In genomic region chr22:20429254-20430100, GRCh38 we compare ENCODE assay signal across 8 cellular contexts. TPM values are rescaled to one million over a fixed set of nuclear protein-coding genes. Genes with fewer than 3 reads are reported as not detected.
DNase-seq lines count a peak whose midpoint lies in the region; ATAC-seq and TF ChIP-seq lines count a peak whose summit lies in the region.

No MANE protein-coding gene starts in this region.

- no peak overlapping the region for H2AFZ ChIP-seq in osteoblast (ENCODE audit: low read length)

- TF ChIP-seq EP300 in transverse colon (IDR thresholded peaks at IDR 0.05; ENCODE audit: low read depth) = no peak

- peaks cover 38% of the 10 kb centered on the region for H3K4me1 ChIP-seq in effector memory CD4-positive, alpha-beta T cell (ENCODE audit: control insufficient read depth, insufficient read depth, low read length, poor library complexity, severe bottlenecking)
- H3K4me1 ChIP-seq in osteoblast (ENCODE audit: insufficient read depth, low read length) (no peaks in the 10 kb centered on the region), transverse colon (peaks cover 11 to 35% (median 32%) of the 10 kb centered on the region in 4 donors)

- peaks cover 64% of the 10 kb centered on the region for H4K20me1 ChIP-seq in osteoblast (ENCODE audit: insufficient read depth, low read length)

- no peak for TF ChIP-seq POLR2A in transverse colon (IDR thresholded peaks at IDR 0.05)

- in situ Hi-C loops in transverse colon (cut with MboI; ENCODE audit: low pct_ligation_motif_present in 1 of 4, low pct_unique_long_range_greater_than_20kb in 1 of 4, low sequenced_read_pairs in 3 of 4) = no loop called here

- DNase-seq in CD1c-positive myeloid dendritic cell (ENCODE audit: extremely low spot score) (peak; percentile 88), HUDEP-2 (lab: John Stamatoyannopoulos, UW; ENCODE audit: unreplicated experiment in 76 of 76) (peak in 67 of 76 experiments; percentile 5 to 82 (median 59)), osteoblast (ENCODE audit: insufficient read length, low spot score, missing footprints) (peak; percentile 87), transverse colon (peak; percentile 84), NCI-H524 treated with DMSO at 0.1 percent for 48 hours (lab: John Stamatoyannopoulos, UW) (no peak)
- DNase-seq in activated CD4-positive, alpha-beta T cell treated with anti-CD3 and anti-CD28 coated beads, Interleukin-2, amount 50 U/mL, for 24 hours (ENCODE audit: low read depth in 1 of 2, low spot score in 1 of 2) = peak; percentile 55 to 67
- DNase-seq in effector memory CD4-positive, alpha-beta T cell = peak; percentile 76 to 81 (median 77)

- H3K36me3 ChIP-seq in effector memory CD4-positive, alpha-beta T cell (ENCODE audit: control insufficient read depth, insufficient read depth, low read length) = no peaks in the 10 kb centered on the region
- H3K36me3 ChIP-seq in osteoblast (ENCODE audit: insufficient read depth, low read length) (peaks cover 33% of the 10 kb centered on the region), transverse colon (no peaks in the 10 kb centered on the region)

- WGBS in transverse colon (ENCODE audit: low coverage in 1 of 2), 2 donors = 20 to 30% methylated on average over 2 to 73 of the region's 75 CpGs

- no peak overlapping the region for H3K27ac ChIP-seq in effector memory CD4-positive, alpha-beta T cell (ENCODE audit: insufficient read depth, low read length, poor library complexity, severe bottlenecking)
- H3K27ac ChIP-seq in osteoblast (ENCODE audit: low read depth, low read length) (no peak overlapping the region), transverse colon (no peak overlapping the region)

- intact Hi-C loops in transverse colon (cut with DNase I; ENCODE audit: low total_unique reads) = loop anchor here (5.0 kb wide), 1 partner anchor 1137 kb away; the partner anchor contains the start of gene CLTCL1

- no peaks in the 10 kb centered on the region for H3K27me3 ChIP-seq in effector memory CD4-positive, alpha-beta T cell (replicated peaks; ENCODE audit: control insufficient read depth, insufficient read depth, low read length, poor library complexity, severe bottlenecking)
- H3K27me3 ChIP-seq in osteoblast (ENCODE audit: insufficient read depth, low read length) (no peaks in the 10 kb centered on the region), transverse colon (peaks cover 95% of the 10 kb centered on the region)

- H3K4me2 ChIP-seq in osteoblast (ENCODE audit: insufficient read depth, low read length) = no peak overlapping the region

- peaks cover 45% of the 10 kb centered on the region for H3K79me2 ChIP-seq in osteoblast (ENCODE audit: insufficient read depth, low read length)

- TF ChIP-seq CTCF in osteoblast (IDR thresholded peaks at IDR 0.05; ENCODE audit: extremely low read depth, low read depth, low read length) (no peak), transverse colon (IDR thresholded peaks at IDR 0.05) (no peak)

- no peak for ATAC-seq in HG03442 (IDR thresholded peaks at IDR 0.05; ENCODE audit: unreplicated experiment)

- H3K9me3 ChIP-seq in effector memory CD4-positive, alpha-beta T cell (ENCODE audit: control insufficient read depth, low read length) = no peaks in the 10 kb centered on the region
- H3K9me3 ChIP-seq in osteoblast (ENCODE audit: low read depth, low read length) (no peaks in the 10 kb centered on the region), transverse colon (no peaks in the 10 kb centered on the region)

- peak overlapping the region; percentile 77 for H3K4me3 ChIP-seq in effector memory CD4-positive, alpha-beta T cell (ENCODE audit: insufficient read depth, low read depth, low read length, poor library complexity, severe bottlenecking)
- H3K4me3 ChIP-seq in osteoblast (ENCODE audit: insufficient read depth, low read length) = no peak overlapping the region
- peak overlapping the region in 3 of 4 donors; percentile 13 to 48 (median 37) for H3K4me3 ChIP-seq in transverse colon

RNA-seq across cellular contexts. Expression of gene SCARF2, which starts 8.1 kb away (rescaled TPM):
- 18.3 and 23.9 TPM in 2 replicates for total RNA-seq in osteoblast
- 10 to 100 TPM in 1 of 4 donors, 1 to 10 TPM in 3; 3.4 to 15.9 (median 8.7) TPM for total RNA-seq in transverse colon

RNA-seq across cellular contexts. Expression of gene ZNF74, which starts 35.5 kb away (rescaled TPM):
- total RNA-seq in osteoblast = 12.4 and 13.8 TPM in 2 replicates
- 10 to 100 TPM in 1 of 4 donors, 1 to 10 TPM in 3; 1.9 to 11.5 (median 6.6) TPM for total RNA-seq in transverse colon
